8 cellular contexts compared by ENCODE assay signal in genomic region chr16:15950167-15950854, GRCh38. TPM values are rescaled to one million over a fixed set of nuclear protein-coding genes. Genes with fewer than 3 reads are reported as not detected.
DNase-seq lines count a peak whose midpoint lies in the region; ATAC-seq and TF ChIP-seq lines count a peak whose summit lies in the region.

No MANE protein-coding gene starts in this region.

- ATAC-seq in stimulated activated naive CD8-positive, alpha-beta T cell treated with anti-CD3 and anti-CD28 coated beads, Interleukin-15, Interleukin-2, amounts not matched to agents 100 U/mL and 50 U/mL, for 24 hours: peak; percentile 32
- no peak for ATAC-seq in GM21529 (IDR thresholded peaks at IDR 0.05; ENCODE audit: unreplicated experiment)

- H4K91ac ChIP-seq in mesenchymal stem cell (ENCODE audit: low read length): peak overlapping the region; percentile 81

- no peaks in the 10 kb centered on the region for H3K9me3 ChIP-seq in mesenchymal stem cell (ENCODE audit: control insufficient read depth, low read length)

- peak overlapping the region; percentile 33 for H3K27ac ChIP-seq in mesenchymal stem cell (ENCODE audit: low read length, poor library complexity, severe bottlenecking)

- peak overlapping the region; percentile 48 to 93 for H3K18ac ChIP-seq in mesenchymal stem cell (ENCODE audit: low read depth in 1 of 2, low read length in 2 of 2)

- TF ChIP-seq CTCF in GM10266 (IDR thresholded peaks at IDR 0.05; ENCODE audit: control insufficient read depth, insufficient read depth, low read depth, missing control alignments): no peak

- H2BK15ac ChIP-seq in mesenchymal stem cell (ENCODE audit: low read depth, poor library complexity, severe bottlenecking): no peak overlapping the region

- H2BK12ac ChIP-seq in mesenchymal stem cell (ENCODE audit: low read length in 2 of 2): peak overlapping the region; percentile 15 to 63

- H3K14ac ChIP-seq in mesenchymal stem cell (ENCODE audit: low read length in 2 of 2): peak overlapping the region in 1 of 2 experiments; percentile 96

- H4K8ac ChIP-seq in mesenchymal stem cell (ENCODE audit: low read length): no peak overlapping the region

- H3K79me1 ChIP-seq in mesenchymal stem cell (replicated peaks; ENCODE audit: low read length, poor library complexity, severe bottlenecking): peaks cover 33% of the 10 kb centered on the region

- 1% methylated on average over 16 of the region's 18 CpGs for WGBS in mesenchymal stem cell

- no peaks in the 10 kb centered on the region for H3K27me3 ChIP-seq in mesenchymal stem cell (ENCODE audit: control insufficient read depth in 1 of 2, insufficient read depth in 1 of 2, low read length in 2 of 2)

- peak overlapping the region; percentile 46 to 92 for H3K4ac ChIP-seq in mesenchymal stem cell (ENCODE audit: low read depth in 1 of 2, low read length in 2 of 2)

- peak overlapping the region; percentile 94 for H3K4me2 ChIP-seq in mesenchymal stem cell (ENCODE audit: low read length, poor library complexity, severe bottlenecking)

- H2BK120ac ChIP-seq in mesenchymal stem cell (ENCODE audit: low read depth, low read length): peak overlapping the region; percentile 71

- H2AK5ac ChIP-seq in mesenchymal stem cell (ENCODE audit: low read length, severe bottlenecking): no peak overlapping the region

- no peaks in the 10 kb centered on the region for H3K36me3 ChIP-seq in mesenchymal stem cell (ENCODE audit: control insufficient read depth in 1 of 2, insufficient read depth in 2 of 2, low read depth in 1 of 2, low read length in 2 of 2)

- DNase-seq in GM10266 (ENCODE audit: extremely low spot score): peak; percentile 76
- peak; percentile 5 for DNase-seq in NCI-H1092 treated with DMSO at 0.1 percent for 48 hours (lab: John Stamatoyannopoulos, UW)
- peak; percentile 8 to 24 for DNase-seq in activated CD4-positive, alpha-beta T cell treated with anti-CD3 and anti-CD28 coated beads, Interleukin-2, amount 50 U/mL, for 24 hours (ENCODE audit: low read depth in 1 of 2, low spot score in 1 of 2)
- DNase-seq in effector CD8-positive, alpha-beta T cell (lab: John Stamatoyannopoulos, UW): peak; percentile 51
- DNase-seq in mesenchymal stem cell: peak; percentile 60
- peak; percentile 61 for DNase-seq in stimulated activated naive CD8-positive, alpha-beta T cell treated with anti-CD3 and anti-CD28 coated beads, Interleukin-15, Interleukin-2, amounts not matched to agents 100 U/mL and 50 U/mL, for 24 hours
- no peak for DNase-seq in NOMO-1 (lab: John Stamatoyannopoulos, UW; ENCODE audit: unreplicated experiment in 2 of 2)

- H3K9ac ChIP-seq in mesenchymal stem cell (ENCODE audit: low read length): peak overlapping the region; percentile 90

- peak overlapping the region in 1 of 2 experiments; percentile 46 for H3K23ac ChIP-seq in mesenchymal stem cell (ENCODE audit: low read length in 2 of 2)

- peaks cover 8% of the 10 kb centered on the region for H3K4me1 ChIP-seq in mesenchymal stem cell (ENCODE audit: control insufficient read depth, insufficient read depth, low read depth, low read length)

- H2AFZ ChIP-seq in mesenchymal stem cell (ENCODE audit: low read depth, low read length): no peak overlapping the region

- H2BK5ac ChIP-seq in mesenchymal stem cell (ENCODE audit: low read depth, low read length, poor library complexity, severe bottlenecking): no peak overlapping the region

- peak overlapping the region; percentile 85 to 89 for H3K4me3 ChIP-seq in mesenchymal stem cell (ENCODE audit: insufficient read depth in 1 of 2, low read depth in 1 of 2, low read length in 2 of 2)

RNA-seq across cellular contexts. Expression of gene ABCC1, which starts 0.9 kb away (rescaled TPM):
- 42.8 TPM for polyA plus RNA-seq in mesenchymal stem cell (2013, experiment 1 of 2)
- polyA plus RNA-seq in mesenchymal stem cell (2013, experiment 2 of 2): 39.9 TPM

Comparison
In these comparisons a context has a peak if more than half of its experiments do, and no peak if none do; other contexts are left out.
1. DNase-seq: peak in GM10266 (single experiment), NCI-H1092 treated with DMSO at 0.1 percent for 48 hours (single experiment), activated CD4-positive, alpha-beta T cell treated with anti-CD3 and anti-CD28 coated beads, Interleukin-2, amount 50 U/mL, for 24 hours (2 of 2), effector CD8-positive, alpha-beta T cell (single experiment), mesenchymal stem cell (single experiment) and stimulated activated naive CD8-positive, alpha-beta T cell treated with anti-CD3 and anti-CD28 coated beads, Interleukin-15, Interleukin-2, amounts not matched to agents 100 U/mL and 50 U/mL, for 24 hours (single experiment); none in NOMO-1 (0 of 2).